14 cellular contexts compared by ENCODE assay signal in genomic region chr11:89612111-89612510, GRCh38.
"Had no signal": no experiment of that assay in that cellular context is flagged by ENCODE, and none has a peak within 500 bp of the region (broad histone marks: within the 10 kb centered on the region; RNA-seq: fewer than 3 reads in every experiment).

No MANE protein-coding gene starts in this region.

- H3K27me3 Mint-ChIP-seq: activated CD4-positive, alpha-beta T cell treated with anti-CD3 and anti-CD28 coated beads, Interleukin-2, amount 10 ng/mL, durations not matched to agents 7 days and 5 days; activated naive CD8-positive, alpha-beta T cell treated with anti-CD3 and anti-CD28 coated beads, Interleukin-2, amount 10 ng/mL, durations not matched to agents 7 days and 5 days; naive thymus-derived CD4-positive, alpha-beta T cell had no signal

- H3K27me3 ChIP-seq: pancreas had no signal

- H3K4me1 Mint-ChIP-seq: activated CD4-positive, alpha-beta T cell treated with anti-CD3 and anti-CD28 coated beads, Interleukin-2, amount 10 ng/mL, durations not matched to agents 7 days and 5 days; activated naive CD8-positive, alpha-beta T cell treated with anti-CD3 and anti-CD28 coated beads, Interleukin-2, amount 10 ng/mL, durations not matched to agents 7 days and 5 days; naive thymus-derived CD4-positive, alpha-beta T cell; stimulated activated effector memory CD8-positive, alpha-beta T cell treated with anti-CD3 and anti-CD28 coated beads, Interleukin-12 subunit alpha, Interleukin-12 subunit beta, amount 100 ng/mL, for 72 hours had no signal

- H3K36me3 ChIP-seq: heart left ventricle, lower lobe of right lung, pancreas had no signal

- ATAC-seq: heart left ventricle; left colon; naive thymus-derived CD4-positive, alpha-beta T cell; pancreas; stimulated activated effector memory CD8-positive, alpha-beta T cell treated with anti-CD3 and anti-CD28 coated beads, Interleukin-12 subunit alpha, Interleukin-12 subunit beta, amount 100 ng/mL, for 72 hours had no signal

- H3K4me3 ChIP-seq: coronary artery, lower lobe of right lung, pancreas had no signal

- H3K9me3 ChIP-seq: heart left ventricle, lower lobe of right lung, pancreas had no signal

- H3K27ac ChIP-seq: coronary artery, heart left ventricle, lower lobe of right lung, pancreas had no signal

- H3K9me3 Mint-ChIP-seq: activated CD4-positive, alpha-beta T cell treated with anti-CD3 and anti-CD28 coated beads, Interleukin-2, amount 10 ng/mL, durations not matched to agents 7 days and 5 days; activated T-helper 1 cell treated with anti-CD3 and anti-CD28 coated beads, Interleukin-12 subunit alpha, Interleukin-12 subunit beta, Interleukin-2, Interleukin-4 antibody, amounts not matched to agents 30 ng/mL and 10 ng/mL and 1 ng/mL, durations not matched to agents 14 hours and 24 hours and 36 hours; brain had no signal

- H3K36me3 Mint-ChIP-seq: activated naive CD8-positive, alpha-beta T cell treated with anti-CD3 and anti-CD28 coated beads, Interleukin-2, amount 10 ng/mL, durations not matched to agents 7 days and 5 days; brain; naive thymus-derived CD4-positive, alpha-beta T cell; stimulated activated effector memory CD8-positive, alpha-beta T cell treated with anti-CD3 and anti-CD28 coated beads, Interleukin-12 subunit alpha, Interleukin-12 subunit beta, amount 100 ng/mL, for 72 hours had no signal

- DNase-seq: activated CD4-positive, alpha-beta T cell treated with anti-CD3 and anti-CD28 coated beads, Interleukin-2, amount 10 ng/mL, durations not matched to agents 7 days and 5 days; activated naive CD4-positive, alpha-beta T cell; activated naive CD8-positive, alpha-beta T cell treated with anti-CD3 and anti-CD28 coated beads, Interleukin-2, amount 10 ng/mL, durations not matched to agents 7 days and 5 days; central memory CD4-positive, alpha-beta T cell; effector memory CD4-positive, alpha-beta T cell; heart left ventricle; left colon; lower lobe of right lung; naive thymus-derived CD4-positive, alpha-beta T cell; pancreas had no signal

- H3K4me3 Mint-ChIP-seq: activated CD4-positive, alpha-beta T cell treated with anti-CD3 and anti-CD28 coated beads, Interleukin-2, amount 10 ng/mL, durations not matched to agents 7 days and 5 days; activated naive CD8-positive, alpha-beta T cell treated with anti-CD3 and anti-CD28 coated beads, Interleukin-2, amount 10 ng/mL, durations not matched to agents 7 days and 5 days; activated T-helper 1 cell treated with anti-CD3 and anti-CD28 coated beads, Interleukin-12 subunit alpha, Interleukin-12 subunit beta, Interleukin-2, Interleukin-4 antibody, amounts not matched to agents 30 ng/mL and 10 ng/mL and 1 ng/mL, durations not matched to agents 14 hours and 24 hours and 36 hours; brain; stimulated activated effector memory CD8-positive, alpha-beta T cell treated with anti-CD3 and anti-CD28 coated beads, Interleukin-12 subunit alpha, Interleukin-12 subunit beta, amount 100 ng/mL, for 72 hours had no signal
